32 cellular contexts compared by ENCODE assay signal in the genomic region with DNA sequence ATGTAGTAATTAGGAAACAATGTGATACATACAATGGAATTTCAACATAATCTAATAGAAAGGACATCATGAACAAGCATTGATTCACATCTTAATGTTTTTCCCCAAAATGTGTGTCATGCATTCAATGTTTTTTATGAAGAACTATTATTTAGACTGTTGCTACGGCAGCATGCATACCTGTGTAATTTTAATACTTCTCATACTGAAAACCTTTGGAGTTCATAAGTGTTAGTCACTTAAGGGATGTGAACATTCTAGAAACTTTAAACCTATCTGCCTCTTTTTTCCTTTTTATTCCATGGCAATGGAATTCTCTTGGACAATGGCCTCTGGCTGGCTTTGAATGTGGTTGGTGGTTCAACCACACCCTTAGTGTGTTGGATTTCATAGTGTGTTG. TPM values are rescaled to one million over a fixed set of nuclear protein-coding genes. Genes with fewer than 3 reads are reported as not detected.
"Had no signal": no experiment of that assay in that cellular context is flagged by ENCODE, and none has a peak within 500 bp of the region (broad histone marks: within the 10 kb centered on the region; RNA-seq: fewer than 3 reads in every experiment).

No MANE protein-coding gene starts in this region.

- H3K27ac ChIP-seq: dorsolateral prefrontal cortex, epithelial cell of prostate, gastrocnemius medialis, neural progenitor cell, parathyroid adenoma, right lobe of liver, thyroid gland had no signal

- H3K4me3 Mint-ChIP-seq: memory B cell; mesothelial cell of epicardium; naive thymus-derived CD4-positive, alpha-beta T cell; nephron; neural progenitor cell; stimulated activated naive CD8-positive, alpha-beta T cell treated with anti-CD3 and anti-CD28 coated beads, Interleukin-15, amount 100 ng/mL, for 72 hours; type B pancreatic cell had no signal

- H3K4me3 ChIP-seq: dorsolateral prefrontal cortex, gastrocnemius medialis, lung, mucosa of descending colon, neural progenitor cell, right lobe of liver, smooth muscle cell, thyroid gland had no signal

- H3K4me2 ChIP-seq: neural progenitor cell, smooth muscle cell had no signal

- DNase-seq: dorsolateral prefrontal cortex; effector CD4-positive, alpha-beta T cell; gastrocnemius medialis; head of caudate nucleus; mucosa of descending colon; naive thymus-derived CD4-positive, alpha-beta T cell; right lobe of liver; stimulated activated CD4-positive, alpha-beta T cell treated with anti-CD3 and anti-CD28 coated beads, Interleukin-12 subunit alpha, Interleukin-12 subunit beta, amount 100 ng/mL, for 4 hours; stimulated activated CD4-positive, alpha-beta T cell treated with anti-CD3 and anti-CD28 coated beads, Interleukin-1b, Interleukin-23, amount 100 ng/mL, for 48 hours; stimulated activated CD4-positive, alpha-beta T cell treated with anti-CD3 and anti-CD28 coated beads, Interleukin-4, amount 100 ng/mL, for 1 hour; stimulated activated CD8-positive, alpha-beta memory T cell treated with anti-CD3 and anti-CD28 coated beads, Interleukin-4, amount 100 ng/mL, for 48 hours; stimulated activated naive CD4-positive, alpha-beta T cell; stimulated activated naive CD8-positive, alpha-beta T cell treated with anti-CD3 and anti-CD28 coated beads, Interleukin-15, amount 100 ng/mL, for 72 hours; thyroid gland had no signal

- H3K9me3 ChIP-seq: gastrocnemius medialis, mucosa of descending colon, right lobe of liver, thyroid gland had no signal

- H3K9ac ChIP-seq: neural progenitor cell, parathyroid adenoma had no signal

- H3K36me3 ChIP-seq: gastrocnemius medialis, neural progenitor cell, right lobe of liver, thyroid gland had no signal

- H3K36me3 Mint-ChIP-seq: memory B cell; mesothelial cell of epicardium; naive thymus-derived CD4-positive, alpha-beta T cell; neural progenitor cell; type B pancreatic cell had no signal

- ATAC-seq: esophagus mucosa; gastrocnemius medialis; left lobe of liver; mucosa of descending colon; naive thymus-derived CD4-positive, alpha-beta T cell; right lobe of liver; stimulated activated naive CD8-positive, alpha-beta T cell treated with anti-CD3 and anti-CD28 coated beads, Interleukin-15, amount 100 ng/mL, for 72 hours had no signal

- H3K27me3 ChIP-seq: dorsolateral prefrontal cortex, gastrocnemius medialis, neural progenitor cell, right lobe of liver, thyroid gland had no signal

- H3K27me3 Mint-ChIP-seq: memory B cell; naive thymus-derived CD4-positive, alpha-beta T cell; progenitor cell of endocrine pancreas; stimulated activated naive CD8-positive, alpha-beta T cell treated with anti-CD3 and anti-CD28 coated beads, Interleukin-15, amount 100 ng/mL, for 72 hours; type B pancreatic cell had no signal

- H3K27ac Mint-ChIP-seq: memory B cell; mesothelial cell of epicardium; naive thymus-derived CD4-positive, alpha-beta T cell; nephron; neural progenitor cell; progenitor cell of endocrine pancreas; type B pancreatic cell had no signal

- H2AFZ ChIP-seq: neural progenitor cell, parathyroid adenoma had no signal

- H3K79me2 ChIP-seq: parathyroid adenoma had no signal

- H3K4me1 Mint-ChIP-seq: mesothelial cell of epicardium; naive thymus-derived CD4-positive, alpha-beta T cell; nephron; stimulated activated naive CD8-positive, alpha-beta T cell treated with anti-CD3 and anti-CD28 coated beads, Interleukin-15, amount 100 ng/mL, for 72 hours had no signal

- H3K9me3 Mint-ChIP-seq: memory B cell; nephron; neural progenitor cell; stimulated activated naive CD8-positive, alpha-beta T cell treated with anti-CD3 and anti-CD28 coated beads, Interleukin-15, amount 100 ng/mL, for 72 hours; type B pancreatic cell had no signal

- H3K4me1 ChIP-seq: gastrocnemius medialis, neural progenitor cell, parathyroid adenoma, right lobe of liver, thyroid gland had no signal

RNA-seq across cellular contexts. Expression of gene TMPRSS15, which starts 48.6 kb away (rescaled TPM):
- total RNA-seq: esophagus mucosa; fibroblast of lung; gastrocnemius medialis; glomerular endothelial cell; left lobe of liver; liver; lung; mucosa of descending colon; naive thymus-derived CD4-positive, alpha-beta T cell; osteoblast; progenitor cell of endocrine pancreas; right lobe of liver; smooth muscle cell; thyroid gland; urinary bladder had no signal
- polyA plus RNA-seq: fibroblast of lung; keratinocyte; liver; naive thymus-derived CD4-positive, alpha-beta T cell; smooth muscle cell; urinary bladder had no signal
